8 cellular contexts compared by ENCODE assay signal in genomic region chr2:127810637-127811396, GRCh38. TPM values are rescaled to one million over a fixed set of nuclear protein-coding genes. Genes with fewer than 3 reads are reported as not detected.
A peak's percentile ranks its signal among the peaks of the same experiment; 100 is the strongest.
DNase-seq lines count a peak whose midpoint lies in the region; ATAC-seq, FAIRE-seq and TF ChIP-seq lines count a peak whose summit lies in the region.

Gene WDR33, minus strand, starts transcription at chr2:127811171. Its CDS starts 40,190 bp downstream, at chr2:127770981.

- DNase-seq in GM12892 (ENCODE audit: insufficient read length) (peak; percentile 96), NCI-H146 (lab: John Stamatoyannopoulos, UW) (peak; percentile 96), T-helper 1 cell (peak; percentile 83 to 96 (median 91)), adrenal gland (peak; percentile 89 to 95 (median 93)), left ventricle myocardium inferior (peak; percentile 91), psoas muscle (peak; percentile 90 to 94), urothelium cell line (ENCODE audit: low spot score) (peak; percentile 100)

- H3K4me3 ChIP-seq in adrenal gland: peak within 1 kb of the TSS; percentile 67 to 91 (median 85)
- peak within 1 kb of the TSS; percentile 80 for H3K4me3 ChIP-seq in left ventricle myocardium inferior
- H3K4me3 ChIP-seq in psoas muscle: peak within 1 kb of the TSS; percentile 79

- WGBS in adrenal gland, 4 donors: 0 to 1% (median 0%) methylated on average over 18 to 61 of the region's 61 CpGs
- 0 to 1% (median 0%) methylated on average over 58 to 61 of the region's 61 CpGs for WGBS in psoas muscle, 3 donors

- no peaks in the 10 kb centered on the region for H3K9me3 ChIP-seq in adrenal gland (replicated peaks in 1 of 3)
- no peaks in the 10 kb centered on the region for H3K9me3 ChIP-seq in left ventricle myocardium inferior (replicated peaks)
- no peaks in the 10 kb centered on the region for H3K9me3 ChIP-seq in psoas muscle

- intact Hi-C loops in adrenal gland (cut with DNase I): loop anchor here in 1 of 2 donors (10.0 kb wide), 1 partner anchor 106 kb away; the partner anchor contains the start of gene SFT2D3
- intact Hi-C loops in left ventricle myocardium inferior (cut with micrococcal nuclease): no loop called here
- intact Hi-C loops in psoas muscle (cut with DNase I): loop anchor here in 1 of 2 donors (5.0 kb wide), 2 partner anchors 74 to 109 kb away; partner anchors contain the start of gene SFT2D3

- no peaks in the 10 kb centered on the region for H3K27me3 ChIP-seq in adrenal gland
- H3K27me3 ChIP-seq in left ventricle myocardium inferior (ENCODE audit: low read depth): no peaks in the 10 kb centered on the region
- H3K27me3 ChIP-seq in psoas muscle (ENCODE audit: insufficient read depth in 3 of 3, low read length in 2 of 3): no peaks in the 10 kb centered on the region

- FAIRE-seq in GM12892 (lab: Jason Lieb, UNC) (peak; percentile 94), urothelium cell line (lab: Jason Lieb, UNC) (peak; percentile 89)

- peak; percentile 99 for ATAC-seq in HG02852 (IDR thresholded peaks at IDR 0.05; ENCODE audit: unreplicated experiment)
- peak; percentile 99 to 100 (median 99) for ATAC-seq in psoas muscle

- TF ChIP-seq POLR2A in GM12892 (IDR thresholded peaks at IDR 0.05; ENCODE audit: low read depth, low read length) (peak; percentile 91), adrenal gland (IDR thresholded peaks at IDR 0.05) (peak; percentile 61 to 90)

- H3K36me3 ChIP-seq in adrenal gland (replicated peaks in 1 of 2) (no peaks in the 10 kb centered on the region), left ventricle myocardium inferior (no peaks in the 10 kb centered on the region), psoas muscle (ENCODE audit: insufficient read depth in 1 of 2, low read depth in 1 of 2) (no peaks in the 10 kb centered on the region)

- peak in 5 of 6 experiments; percentile 0 to 26 (median 15) for TF ChIP-seq CTCF in adrenal gland (IDR thresholded peaks at IDR 0.05)
- peak; percentile 22 for TF ChIP-seq CTCF in left ventricle myocardium inferior (IDR thresholded peaks at IDR 0.05; ENCODE audit: borderline replicate concordance)
- TF ChIP-seq CTCF in psoas muscle (IDR thresholded peaks at IDR 0.05): no peak

- H3K4me1 ChIP-seq in adrenal gland (replicated peaks in 1 of 2) (peaks cover 8 to 38% of the 10 kb centered on the region in 2 donors), left ventricle myocardium inferior (peaks cover 59% of the 10 kb centered on the region), psoas muscle (peaks cover 28% of the 10 kb centered on the region)

- H3K27ac ChIP-seq in adrenal gland (peak within 1 kb of the TSS; percentile 84 to 99 (median 97)), left ventricle myocardium inferior (replicated peaks) (peak within 1 kb of the TSS; percentile 89), psoas muscle (peak within 1 kb of the TSS; percentile 94)

RNA-seq across cellular contexts. Expression of gene WDR33, which starts in this region (rescaled TPM):
- polyA plus RNA-seq in GM12892 (2012; ENCODE audit: missing spikeins): 29.0 TPM
- total RNA-seq in adrenal gland (10 to 100 TPM; 13.8 to 59.8 (median 42.9) TPM), left ventricle myocardium inferior (38.9 TPM), psoas muscle (10 to 100 TPM; 32.7 to 38.9 (median 34.9) TPM)
- polyA plus RNA-seq in adrenal gland (10 to 100 TPM; 15.0 to 42.7 (median 15.1) TPM), psoas muscle (10 to 100 TPM; 11.2 to 18.5 (median 13.9) TPM)

Comparison
In these comparisons a context has a peak if more than half of its experiments do, and no peak if none do; other contexts are left out.
1. Peak in every context shown above with its lines: DNase-seq, ATAC-seq, H3K4me3 ChIP-seq and H3K27ac ChIP-seq.